ENCODE assay signal across 30 cellular contexts in the genomic region with DNA sequence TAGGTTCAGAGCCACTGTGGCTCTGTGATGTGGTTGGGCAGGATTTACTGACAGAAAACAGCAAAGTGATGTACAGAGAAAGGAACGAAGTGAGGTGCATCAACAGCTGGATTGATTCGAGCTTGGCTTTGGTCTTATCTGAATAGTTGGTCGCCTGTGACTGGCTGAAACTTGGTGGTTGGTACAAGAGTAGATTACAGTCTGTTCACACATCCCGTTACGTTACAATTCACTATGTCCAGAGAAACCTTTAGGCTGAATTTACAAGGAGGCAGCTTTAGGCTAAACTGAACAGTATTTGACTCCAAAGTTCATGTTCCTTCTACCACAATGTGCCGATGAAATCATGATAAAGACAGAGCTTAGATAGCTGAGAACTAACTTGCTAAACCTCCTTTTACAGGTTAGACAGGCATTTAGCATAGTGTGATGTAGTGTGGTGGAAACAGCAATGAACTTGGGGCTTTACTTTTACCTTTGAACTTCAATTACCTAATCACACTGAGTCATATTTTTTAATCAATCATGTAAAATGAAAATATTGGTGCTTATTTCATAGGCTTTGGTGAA.
"Had no signal": no experiment of that assay in that cellular context is flagged by ENCODE, and none has a peak within 500 bp of the region (broad histone marks: within the 10 kb centered on the region; RNA-seq: fewer than 3 reads in every experiment).

No MANE protein-coding gene starts in this region.

- H3K4me3 ChIP-seq: ovary, psoas muscle, skin epidermis, smooth muscle cell, spleen, suprapubic skin, testis, tibial artery, transverse colon, upper lobe of right lung, uterus had no signal

- H3K27ac ChIP-seq: neutrophil, ovary, parathyroid adenoma, psoas muscle, skin epidermis, spleen, suprapubic skin, testis, tibial artery, transverse colon, upper lobe of right lung, uterus had no signal

- H3K4me1 ChIP-seq: parathyroid adenoma, psoas muscle, spleen, suprapubic skin, testis, tibial artery, transverse colon, upper lobe of right lung, uterus had no signal

- H3K4me2 ChIP-seq: smooth muscle cell had no signal

- H2AFZ ChIP-seq: parathyroid adenoma had no signal

- H3K36me3 ChIP-seq: neutrophil, ovary, spleen, suprapubic skin, tibial artery, transverse colon, upper lobe of right lung, uterus had no signal

- H3K9me3 ChIP-seq: neutrophil, ovary, psoas muscle, spleen, suprapubic skin, testis, tibial artery, transverse colon, upper lobe of right lung, uterus had no signal

- H3K27me3 ChIP-seq: neutrophil, ovary, spleen, suprapubic skin, testis, tibial artery, transverse colon, upper lobe of right lung, uterus had no signal

- H3K79me2 ChIP-seq: parathyroid adenoma had no signal

- ATAC-seq: naive thymus-derived CD8-positive, alpha-beta T cell; natural killer cell treated with Interleukin-12 subunit alpha and Interleukin-12 subunit beta and Interleukin-15 and Interleukin-18, amount 100 ng/mL, for 72 hours; psoas muscle; right cardiac atrium; sciatic nerve; stimulated activated memory B cell treated with anti-CD40 and anti-IgM and Interleukin-4, amounts not matched to agents 10 μg/mL and 1 μg/mL and 100 μg/mL, for 72 hours; stimulated activated naive CD8-positive, alpha-beta T cell treated with anti-CD3 and anti-CD28 coated beads, Interleukin-15, amount 100 ng/mL, for 72 hours; stimulated activated naive CD8-positive, alpha-beta T cell treated with anti-CD3 and anti-CD28 coated beads, Interleukin-15, Interleukin-2, amounts not matched to agents 100 U/mL and 50 U/mL, for 24 hours; upper lobe of right lung had no signal

- DNase-seq: naive thymus-derived CD8-positive, alpha-beta T cell; nephron progenitor cell; occipital lobe; ovary; posterior cingulate gyrus; psoas muscle; right cardiac atrium; spleen; stimulated activated CD4-positive, alpha-beta T cell treated with anti-CD3 and anti-CD28 coated beads, Interleukin-12 subunit alpha, Interleukin-12 subunit beta, amount 100 ng/mL, for 4 hours; stimulated activated CD4-positive, alpha-beta T cell treated with anti-CD3 and anti-CD28 coated beads, Interleukin-1b, Interleukin-23, amount 100 ng/mL, for 48 hours; stimulated activated CD4-positive, alpha-beta T cell treated with anti-CD3 and anti-CD28 coated beads, Interleukin-4, amount 100 ng/mL, for 1 hour; stimulated activated CD4-positive, alpha-beta T cell treated with anti-CD3 and anti-CD28 coated beads, Interleukin-4, amount 100 ng/mL, for 4 hours; stimulated activated CD8-positive, alpha-beta memory T cell treated with anti-CD3 and anti-CD28 coated beads, Interleukin-4, amount 100 ng/mL, for 48 hours; stimulated activated naive CD4-positive, alpha-beta T cell; stimulated activated naive CD8-positive, alpha-beta T cell treated with anti-CD3 and anti-CD28 coated beads, Interleukin-15, amount 100 ng/mL, for 72 hours; stimulated activated naive CD8-positive, alpha-beta T cell treated with anti-CD3 and anti-CD28 coated beads, Interleukin-15, Interleukin-2, amounts not matched to agents 100 U/mL and 50 U/mL, for 24 hours; substantia nigra; testis; tibial artery; transverse colon; upper lobe of right lung; uterus had no signal

- H3K9ac ChIP-seq: parathyroid adenoma had no signal
